Comparison of ENCODE assay signal across 11 cellular contexts in the genomic region with DNA sequence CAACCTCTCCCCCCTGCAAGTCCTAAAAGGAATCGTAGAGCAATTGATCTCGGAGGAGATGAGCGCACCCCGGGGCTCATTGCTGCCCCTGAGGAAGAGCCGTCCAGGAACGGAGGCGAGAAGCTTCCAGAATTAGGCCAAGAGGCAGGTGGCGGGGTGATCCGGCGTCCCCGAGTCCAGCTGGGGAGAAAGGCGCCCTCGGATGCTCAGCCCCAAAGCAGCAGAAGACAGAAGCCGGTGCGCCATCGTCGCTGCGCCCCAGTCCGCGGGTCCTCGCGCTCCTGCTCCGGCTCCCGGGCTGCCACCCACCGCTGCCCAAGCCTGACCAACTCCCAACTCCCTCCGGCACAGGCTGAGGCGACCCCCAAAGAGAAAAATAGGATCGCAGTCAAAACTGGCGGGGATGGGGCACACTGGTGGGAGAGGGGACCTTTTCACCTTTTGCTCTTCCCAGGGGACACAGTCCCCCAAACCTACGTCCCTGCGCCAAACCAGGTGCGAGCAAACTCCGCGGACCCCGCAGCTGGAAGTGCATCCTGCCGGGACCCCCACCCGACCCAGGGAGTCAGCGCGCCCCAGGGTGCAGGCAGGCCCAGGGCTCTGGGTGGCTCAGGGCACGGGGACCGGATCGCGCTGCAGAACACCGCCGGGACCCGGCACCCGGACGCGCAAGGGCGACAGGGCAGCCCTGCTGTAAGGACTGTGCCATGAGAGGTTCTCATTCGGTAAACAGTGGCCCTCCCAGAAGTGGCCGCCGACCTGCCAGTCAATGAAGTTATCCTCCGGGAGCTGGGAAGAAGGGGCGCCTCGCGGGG. TPM values are rescaled to one million over a fixed set of nuclear protein-coding genes. Genes with fewer than 3 reads are reported as not detected.
DNase-seq lines count a peak whose midpoint lies in the region; ATAC-seq, FAIRE-seq and TF ChIP-seq lines count a peak whose summit lies in the region.
"Had no signal": no experiment of that assay in that cellular context is flagged by ENCODE, and none has a peak within 500 bp of the region (broad histone marks: within the 10 kb centered on the region; RNA-seq: fewer than 3 reads in every experiment).

No MANE protein-coding gene starts in this region.

- TF ChIP-seq CTCF in bronchial epithelial cell (IDR thresholded peaks at IDR 0.05; ENCODE audit: insufficient read depth, low read length, severe bottlenecking): no peak
- TF ChIP-seq CTCF in left lung (IDR thresholded peaks at IDR 0.05): no peak
- TF ChIP-seq CTCF in stomach (IDR thresholded peaks at IDR 0.05): no peak

- H3K27ac ChIP-seq in HUES6 (ENCODE audit: low read depth, low read length): no peak overlapping the region
- no peak overlapping the region for H3K27ac ChIP-seq in left lung
- peak overlapping the region in 4 of 5 donors; percentile 10 to 87 (median 71) for H3K27ac ChIP-seq in stomach
- H3K27ac ChIP-seq: neutrophil had no signal

- peak; percentile 31 for ATAC-seq in left lung
- ATAC-seq in GM18519 (IDR thresholded peaks at IDR 0.05; ENCODE audit: low FRiP score, unreplicated experiment): no peak

- H3K9ac ChIP-seq in HUES6 (ENCODE audit: low read length): peak overlapping the region; percentile 54

- H3K9me3 ChIP-seq in HUES6 (ENCODE audit: control insufficient read depth, insufficient read depth, low read depth, low read length) (no peaks in the 10 kb centered on the region), left lung (no peaks in the 10 kb centered on the region), stomach (no peaks in the 10 kb centered on the region)
- H3K9me3 ChIP-seq: neutrophil had no signal

- FAIRE-seq in bronchial epithelial cell (lab: Jason Lieb, UNC): no peak
- FAIRE-seq: G401.6 had no signal

- TF ChIP-seq POLR2A in stomach (IDR thresholded peaks at IDR 0.05): no peak

- peaks cover 24% of the 10 kb centered on the region; the same call in 1 of the 2 replicates for H3K4me1 ChIP-seq in HUES6 (ENCODE audit: control insufficient read depth, insufficient read depth, low read length)
- H3K4me1 ChIP-seq in left lung: peaks cover under 1 to 5% of the 10 kb centered on the region in 2 donors
- H3K4me1 ChIP-seq in stomach: peaks cover 5 to 45% (median 20%) of the 10 kb centered on the region in 4 donors

- 6 to 15% (median 11%) methylated on average over 18 to 57 of the region's 57 CpGs for WGBS in stomach, 5 donors

- H3K27me3 ChIP-seq in HUES6 (ENCODE audit: control insufficient read depth, insufficient read depth, low read length) (peaks cover 77% of the 10 kb centered on the region), bronchial epithelial cell (ENCODE audit: control insufficient read depth, insufficient read depth, low read length) (peaks cover 2% of the 10 kb centered on the region), left lung (peaks cover 40 to 93% of the 10 kb centered on the region in 2 donors), stomach (peaks cover 8 to 53% (median 20%) of the 10 kb centered on the region in 3 donors)

- no peaks in the 10 kb centered on the region for H3K36me3 ChIP-seq in HUES6 (ENCODE audit: control insufficient read depth, insufficient read depth, low read length)
- no peaks in the 10 kb centered on the region for H3K36me3 ChIP-seq in bronchial epithelial cell (ENCODE audit: control insufficient read depth, insufficient read depth, low read length)
- H3K36me3 ChIP-seq in left lung: no peaks in the 10 kb centered on the region
- H3K36me3 ChIP-seq in stomach: no peaks in the 10 kb centered on the region
- H3K36me3 ChIP-seq: neutrophil had no signal

- intact Hi-C loops in left lung (cut with DNase I) (no loop called here), stomach (cut with DNase I; ENCODE audit: low total_unique reads) (no loop called here)

- H3K4me3 ChIP-seq in HUES6 (ENCODE audit: low read depth, low read length) (peak overlapping the region; percentile 67), bronchial epithelial cell (ENCODE audit: low read depth, low read length) (peak overlapping the region; percentile 22), left lung (peak overlapping the region; percentile 26 to 27), stomach (peak overlapping the region; percentile 41 to 50 (median 42))

- TF ChIP-seq EP300 in stomach (IDR thresholded peaks at IDR 0.05): no peak

- no peak for DNase-seq in bronchial epithelial cell (ENCODE audit: low read depth)
- DNase-seq in left lung: peak in 1 of 2 donors; percentile 70
- DNase-seq in stomach: no peak
- no peak for DNase-seq in GF-D8 (lab: John Stamatoyannopoulos, UW)
- DNase-seq in SW 1271 (lab: John Stamatoyannopoulos, UW): no peak
- DNase-seq: activated T-cell treated with anti-CD3 and anti-CD28 coated beads, Interleukin-2, amount 50 U/mL, for 24 hours; NCI-H2081 treated with DMSO at 0.1 percent for 48 hours had no signal

RNA-seq across cellular contexts. Expression of a gene that starts 8.5 kb away (rescaled TPM):
- total RNA-seq in bronchial epithelial cell (27.7 and 28.4 TPM in 2 replicates), left lung (10 to 100 TPM; 54.3 to 57.6 TPM), stomach (100 to 1,000 TPM in 2 of 5 donors, 10 to 100 TPM in 3; 31.2 to 172 (median 57.4) TPM)
- 10 to 100 TPM in 1 of 3 donors, 1 to 10 TPM in 2; 4.8 to 36.8 (median 9.8) TPM for polyA plus RNA-seq in stomach

Comparison
In these comparisons a context has a peak if more than half of its experiments do, and no peak if none do; other contexts are left out.
1. H3K27ac ChIP-seq: peak in stomach (4 of 5); none in HUES6 (single experiment) and left lung (0 of 2).
2. Peak in every context shown above with its lines, with median percentiles within 50 percentile points of each other: H3K4me3 ChIP-seq.